2 cellular contexts compared by ENCODE assay signal in genomic region chr17:1699891-1700290, GRCh38.
A peak's percentile ranks its signal among the peaks of the same experiment; 100 is the strongest.
TF ChIP-seq lines count a peak whose summit lies in the region.
"Not testable (repeated sequence)": the region's sequence is repeated elsewhere in the genome, so short reads cannot be mapped to it uniquely, and the experiment has no call there.

No MANE protein-coding gene starts in this region.

TF ChIP-seq in A549, 52 proteins besides CTCF, POLR2A, EP300 and RAD21:
- TF ChIP-seq FOSL2 (IDR thresholded peaks at IDR 0.05) = not testable (repeated sequence)
- peak; percentile 22; the same call in 1 of the 2 replicates for TF ChIP-seq FOSL2 (CRISPR knock-in tag; IDR thresholded peaks at IDR 0.05)

TF ChIP-seq in HEK293, 187 proteins besides CTCF, POLR2A, EP300 and RAD21:
- TF ChIP-seq GLIS1 (tag by site-specific recombination; IDR thresholded peaks at IDR 0.05) = 0 out of 2 replicates have a peak, but pooled peaks have one; percentile 14
